7 cellular contexts compared by ENCODE assay signal in genomic region chr10:42475168-42476098, GRCh38.
A peak's percentile ranks its signal among the peaks of the same experiment; 100 is the strongest.
DNase-seq lines count a peak whose midpoint lies in the region; ATAC-seq and TF ChIP-seq lines count a peak whose summit lies in the region.

No MANE protein-coding gene starts in this region.

- H3K36me3 ChIP-seq in H7 (replicated peaks; ENCODE audit: control insufficient read depth, insufficient read depth, low read length): no peaks in the 10 kb centered on the region
- no peaks in the 10 kb centered on the region for H3K36me3 ChIP-seq in stomach

- 28 to 60% (median 32%) methylated on average over 19 to 52 of the region's 52 CpGs for whole genome bisulfite sequencing in stomach, 5 donors

- H3K4me1 ChIP-seq in stomach: peaks cover 0 to 7% (median 2%) of the 10 kb centered on the region in 4 donors

- no peak overlapping the region for H3K27ac ChIP-seq in stomach

- peak; percentile 4 for DNase-seq in H7
- DNase-seq in SK-MEL-5 (ENCODE audit: low read depth, low spot score): peak; percentile 86
- DNase-seq in left cardiac atrium: peak; percentile 29
- DNase-seq in stomach: no peak
- no peak for DNase-seq in MV-4-11 (lab: John Stamatoyannopoulos, UW)

- no peak for TF ChIP-seq CTCF in stomach (IDR thresholded peaks at IDR 0.05)

- in situ Hi-C loops in SK-MEL-5 (cut with HindIII; ENCODE audit: low pct_unique_long_range_greater_than_20kb, low sequenced_read_pairs): no loop called here

- no peaks in the 10 kb centered on the region for H3K27me3 ChIP-seq in H7 (ENCODE audit: control insufficient read depth, insufficient read depth, low read length)
- peaks cover 3 to 25% (median 14%) of the 10 kb centered on the region in 3 donors for H3K27me3 ChIP-seq in stomach

- intact Hi-C loops in left cardiac atrium (cut with DNase I): no loop called here
- intact Hi-C loops in stomach (cut with DNase I; ENCODE audit: low total_unique reads): no loop called here

- TF ChIP-seq EP300 in stomach (IDR thresholded peaks at IDR 0.05): no peak

- H3K4me3 ChIP-seq in H7 (ENCODE audit: insufficient read depth, low read depth, low read length): no peak overlapping the region
- H3K4me3 ChIP-seq in stomach: peak overlapping the region in 3 of 4 donors; percentile 8 to 22 (median 20)

- H3K9me3 ChIP-seq in stomach: peaks cover 0 to 15% (median 11%) of the 10 kb centered on the region in 4 donors

- no peak for TF ChIP-seq POLR2A in stomach (IDR thresholded peaks at IDR 0.05)

- ATAC-seq in left cardiac atrium: peak; percentile 44
- ATAC-seq in HG03571 (IDR thresholded peaks at IDR 0.05; ENCODE audit: unreplicated experiment): no peak
- no peak for ATAC-seq in GM18498 (IDR thresholded peaks at IDR 0.05; ENCODE audit: unreplicated experiment)

Comparison
In these comparisons a context has a peak if more than half of its experiments do, and no peak if none do; other contexts are left out.
1. DNase-seq: peak in H7 (single experiment), SK-MEL-5 (single experiment) and left cardiac atrium (single experiment); none in stomach (single experiment) and MV-4-11 (single experiment).
2. ATAC-seq: peak in left cardiac atrium (2 of 2); none in HG03571 (single experiment) and GM18498 (single experiment).